Comparison of ENCODE assay signal across 8 cellular contexts in the genomic region with DNA sequence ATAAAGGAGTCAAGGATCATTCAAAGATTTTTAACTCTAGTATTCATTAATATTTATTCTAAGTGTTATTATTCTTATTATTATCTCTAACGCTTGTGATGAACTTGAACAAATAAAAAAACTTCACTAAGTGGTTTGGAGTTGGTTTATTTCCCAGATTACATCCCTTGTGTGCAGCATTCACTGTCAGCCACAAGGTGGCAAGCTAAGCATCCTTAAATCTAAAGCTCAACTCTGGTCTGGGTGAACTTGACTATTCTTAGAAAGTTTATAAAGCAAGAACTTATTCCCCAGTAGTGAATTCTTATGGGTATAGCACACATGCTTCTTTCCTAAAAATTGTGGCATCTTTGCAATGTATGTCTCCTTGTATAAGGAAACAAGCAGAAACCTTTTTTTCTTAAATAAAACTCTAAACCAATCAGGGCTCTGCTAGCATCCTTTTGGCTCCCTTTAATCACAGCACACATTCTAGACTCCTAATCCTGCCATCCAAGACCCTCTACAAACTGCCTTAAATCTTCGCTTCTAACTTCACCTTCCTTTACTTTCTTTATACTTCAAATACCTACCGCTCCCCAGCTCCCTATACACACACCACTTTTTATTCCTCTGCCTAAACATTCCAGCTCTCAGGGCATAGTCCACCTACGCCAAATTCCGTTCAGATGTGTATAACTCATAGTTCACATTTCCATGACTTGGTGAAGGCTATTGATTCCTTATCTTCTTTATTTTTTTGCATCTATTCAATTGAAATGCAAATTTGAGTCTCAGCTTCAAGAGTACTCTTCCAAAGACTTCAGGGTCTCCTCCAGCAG.
DNase-seq lines count a peak whose midpoint lies in the region; ATAC-seq and TF ChIP-seq lines count a peak whose summit lies in the region.

No MANE protein-coding gene starts in this region.

- no peak overlapping the region for H3K4me3 Mint-ChIP-seq in immature natural killer cell

- peak overlapping the region; percentile 14 for H3K4me2 ChIP-seq in hepatocyte

- TF ChIP-seq CTCF in hepatocyte (IDR thresholded peaks at IDR 0.05; ENCODE audit: poor library complexity): peak; percentile 95
- TF ChIP-seq CTCF in thoracic aorta (IDR thresholded peaks at IDR 0.05): peak; percentile 70

- H3K36me3 ChIP-seq in adipocyte (ENCODE audit: control insufficient read depth, insufficient read depth, low read length, severe bottlenecking) (no peaks in the 10 kb centered on the region), hepatocyte (replicated peaks; ENCODE audit: insufficient read depth, low read depth) (no peaks in the 10 kb centered on the region), thoracic aorta (no peaks in the 10 kb centered on the region)

- H3K27ac Mint-ChIP-seq in immature natural killer cell: no peak overlapping the region

- no peak overlapping the region for H3K9ac ChIP-seq in adipocyte (ENCODE audit: low read length)

- no peaks in the 10 kb centered on the region for H3K27me3 Mint-ChIP-seq in immature natural killer cell (ENCODE audit: low read depth in 3 of 3)

- H3K4me3 ChIP-seq in adipocyte (ENCODE audit: low read length) (no peak overlapping the region), hepatocyte (no peak overlapping the region), thoracic aorta (no peak overlapping the region)

- H3K27me3 ChIP-seq in adipocyte (replicated peaks; ENCODE audit: control insufficient read depth, insufficient read depth, low read length) (no peaks in the 10 kb centered on the region), hepatocyte (no peaks in the 10 kb centered on the region), thoracic aorta (replicated peaks; ENCODE audit: insufficient read depth) (no peaks in the 10 kb centered on the region)

- 53% methylated on average over 5 of the region's 5 CpGs for WGBS in hepatocyte (ENCODE audit: low lambda C conversion rate, missing lambda C conversion rate)

- DNase-seq in COLO668 (lab: John Stamatoyannopoulos, UW; ENCODE audit: unreplicated experiment) (peak; percentile 5), NCI-H1417 treated with DMSO at 0.1 percent for 48 hours (lab: John Stamatoyannopoulos, UW) (peak; percentile 7), adipocyte (ENCODE audit: low read depth) (peak; percentile 76), hepatocyte (ENCODE audit: low spot score) (peak; percentile 75), thoracic aorta (ENCODE audit: low spot score) (no peak), immature natural killer cell (no peak)

- H3K9me3 ChIP-seq in adipocyte (ENCODE audit: control insufficient read depth, low read length): no peaks in the 10 kb centered on the region
- H3K9me3 ChIP-seq in hepatocyte (ENCODE audit: low read depth): no peaks in the 10 kb centered on the region
- no peaks in the 10 kb centered on the region for H3K9me3 ChIP-seq in thoracic aorta

- peak; percentile 91 for ATAC-seq in GM18517 (IDR thresholded peaks at IDR 0.05; ENCODE audit: unreplicated experiment)
- ATAC-seq in HG02852 (IDR thresholded peaks at IDR 0.05; ENCODE audit: unreplicated experiment): peak; percentile 97
- ATAC-seq in thoracic aorta (ENCODE audit: insufficient number of reproducible peaks, low FRiP score, low read depth): no peak

- H3K4me1 ChIP-seq in adipocyte (ENCODE audit: control insufficient read depth, insufficient read depth, low read length) (no peaks in the 10 kb centered on the region), hepatocyte (ENCODE audit: insufficient read depth) (no peaks in the 10 kb centered on the region), thoracic aorta (ENCODE audit: control insufficient read depth in 1 of 2, low read depth in 2 of 2) (no peaks in the 10 kb centered on the region)

- peaks cover 0 to 5% (median 4%) of the 10 kb centered on the region in 6 donors for H3K9me3 Mint-ChIP-seq in immature natural killer cell

- H3K79me2 ChIP-seq in hepatocyte: no peaks in the 10 kb centered on the region

- no peaks in the 10 kb centered on the region for H3K36me3 Mint-ChIP-seq in immature natural killer cell

- H2AFZ ChIP-seq in hepatocyte: no peak overlapping the region

- H4K20me1 ChIP-seq in hepatocyte (ENCODE audit: insufficient read depth, poor library complexity, severe bottlenecking): no peaks in the 10 kb centered on the region

- H3K4me1 Mint-ChIP-seq in immature natural killer cell: no peaks in the 10 kb centered on the region

- no peaks in the 10 kb centered on the region for H3K9me2 ChIP-seq in hepatocyte (replicated peaks; ENCODE audit: insufficient read depth)

- no peak overlapping the region for H3K27ac ChIP-seq in hepatocyte
- H3K27ac ChIP-seq in thoracic aorta: no peak overlapping the region

Comparison
In these comparisons a context has a peak if more than half of its experiments do, and no peak if none do; other contexts are left out.
1. DNase-seq: peak in COLO668 (single experiment), NCI-H1417 treated with DMSO at 0.1 percent for 48 hours (single experiment), adipocyte (single experiment) and hepatocyte (single experiment); none in thoracic aorta (single experiment) and immature natural killer cell (0 of 3).